In the genomic region with DNA sequence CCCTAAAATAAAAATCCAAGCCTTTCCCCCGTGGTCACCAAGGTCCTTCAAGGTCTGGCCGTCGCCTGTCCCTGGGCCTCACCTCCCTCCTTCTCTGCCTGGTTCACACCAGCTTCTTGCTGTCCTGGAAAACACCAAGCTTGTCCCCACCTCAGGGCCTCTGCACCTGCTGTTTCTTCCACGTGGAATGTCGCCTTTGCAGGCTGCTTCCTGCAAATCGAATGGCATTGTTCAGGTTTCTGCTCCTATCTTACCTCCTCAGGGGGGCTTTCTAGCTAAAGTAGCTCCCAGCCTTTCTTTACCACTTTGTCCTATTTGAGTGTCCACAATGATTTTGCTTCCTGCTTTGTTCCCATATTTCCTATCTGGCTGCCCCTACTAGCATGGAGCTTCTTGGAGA, we compare ENCODE assay signal across 30 cellular contexts.
"Had no signal": no experiment of that assay in that cellular context is flagged by ENCODE, and none has a peak within 500 bp of the region (broad histone marks: within the 10 kb centered on the region; RNA-seq: fewer than 3 reads in every experiment).

No MANE protein-coding gene starts in this region.

- ATAC-seq: activated CD8-positive, alpha-beta memory T cell treated with anti-CD3 and anti-CD28 coated beads, Interleukin-2, amount 10 ng/mL, durations not matched to agents 7 days and 5 days; activated naive CD4-positive, alpha-beta T cell treated with anti-CD3 and anti-CD28 coated beads, Interleukin-2, amount 50 U/mL, for 72 hours; body of pancreas had no signal

- H3K36me3 Mint-ChIP-seq: activated CD8-positive, alpha-beta memory T cell treated with anti-CD3 and anti-CD28 coated beads, Interleukin-2, amount 10 ng/mL, durations not matched to agents 7 days and 5 days; activated naive CD4-positive, alpha-beta T cell treated with anti-CD3 and anti-CD28 coated beads, Interleukin-2, amount 50 U/mL, for 72 hours had no signal

- DNase-seq: activated CD4-positive, alpha-beta memory T cell treated with anti-CD3 and anti-CD28 coated beads, Interleukin-2, amount 10 ng/mL, durations not matched to agents 7 days and 5 days; activated CD4-positive, alpha-beta T cell treated with anti-CD3 and anti-CD28 coated beads for 1 hour; activated CD4-positive, alpha-beta T cell treated with anti-CD3 and anti-CD28 coated beads for 48 hours; activated CD4-positive, CD25-positive, alpha-beta regulatory T cell; activated CD8-positive, alpha-beta memory T cell treated with anti-CD3 and anti-CD28 coated beads for 24 hours; activated CD8-positive, alpha-beta memory T cell treated with anti-CD3 and anti-CD28 coated beads, Interleukin-2, amount 10 ng/mL, durations not matched to agents 7 days and 5 days; activated CD8-positive, alpha-beta memory T cell treated with anti-CD3 and anti-CD28 coated beads, Interleukin-2, amount 50 U/mL, for 48 hours; activated gamma-delta T cell treated with Interleukin-2 at 50 U/mL for 16 hours; activated naive CD4-positive, alpha-beta T cell treated with anti-CD3 and anti-CD28 coated beads for 36 hours; activated T-cell treated with anti-CD3 and anti-CD28 coated beads, Interleukin-2, amount 50 U/mL, for 48 hours; adrenal gland; body of pancreas; caudate nucleus; cerebellar nuclear complex; MM.1S; NCI-H1092 treated with DMSO at 0.1 percent for 48 hours; NCI-H146; NCI-H187; NCI-H2029 treated with DMSO at 0.1 percent for 48 hours; NCI-H2107; NCI-H2171; NCI-H524 treated with DMSO at 0.1 percent for 48 hours; SHP77; SJCRH30; T1000; WERI-Rb-1 had no signal

- H3K4me3 ChIP-seq: adrenal gland, body of pancreas, breast epithelium, SJCRH30, SK-N-MC had no signal

- H3K4me2 ChIP-seq: KMS-11 had no signal

- H3K27ac Mint-ChIP-seq: activated CD4-positive, alpha-beta memory T cell treated with anti-CD3 and anti-CD28 coated beads, Interleukin-2, amount 10 ng/mL, durations not matched to agents 7 days and 5 days; activated CD8-positive, alpha-beta memory T cell treated with anti-CD3 and anti-CD28 coated beads, Interleukin-2, amount 10 ng/mL, durations not matched to agents 7 days and 5 days; activated naive CD4-positive, alpha-beta T cell treated with anti-CD3 and anti-CD28 coated beads for 36 hours; activated naive CD4-positive, alpha-beta T cell treated with anti-CD3 and anti-CD28 coated beads, Interleukin-2, amount 50 U/mL, for 72 hours had no signal

- H3K9me3 Mint-ChIP-seq: activated CD4-positive, alpha-beta memory T cell treated with anti-CD3 and anti-CD28 coated beads, Interleukin-2, amount 10 ng/mL, durations not matched to agents 7 days and 5 days; activated naive CD4-positive, alpha-beta T cell treated with anti-CD3 and anti-CD28 coated beads for 36 hours; activated naive CD4-positive, alpha-beta T cell treated with anti-CD3 and anti-CD28 coated beads, Interleukin-2, amount 50 U/mL, for 72 hours had no signal

- H3K27ac ChIP-seq: adrenal gland, body of pancreas, breast epithelium, KMS-11, SJCRH30, SK-N-MC, WERI-Rb-1 had no signal

- H3K9ac ChIP-seq: KMS-11 had no signal

- H3K27me3 ChIP-seq: adrenal gland, body of pancreas had no signal

- H3K4me3 Mint-ChIP-seq: activated CD4-positive, alpha-beta memory T cell treated with anti-CD3 and anti-CD28 coated beads, Interleukin-2, amount 10 ng/mL, durations not matched to agents 7 days and 5 days; activated CD8-positive, alpha-beta memory T cell treated with anti-CD3 and anti-CD28 coated beads, Interleukin-2, amount 10 ng/mL, durations not matched to agents 7 days and 5 days; activated naive CD4-positive, alpha-beta T cell treated with anti-CD3 and anti-CD28 coated beads for 36 hours had no signal

- H3K9me3 ChIP-seq: adrenal gland, body of pancreas, breast epithelium, SJCRH30 had no signal

- H3K36me3 ChIP-seq: adrenal gland, breast epithelium, SJCRH30, WERI-Rb-1 had no signal
